ENCODE assay signal across 23 cellular contexts in the genomic region with DNA sequence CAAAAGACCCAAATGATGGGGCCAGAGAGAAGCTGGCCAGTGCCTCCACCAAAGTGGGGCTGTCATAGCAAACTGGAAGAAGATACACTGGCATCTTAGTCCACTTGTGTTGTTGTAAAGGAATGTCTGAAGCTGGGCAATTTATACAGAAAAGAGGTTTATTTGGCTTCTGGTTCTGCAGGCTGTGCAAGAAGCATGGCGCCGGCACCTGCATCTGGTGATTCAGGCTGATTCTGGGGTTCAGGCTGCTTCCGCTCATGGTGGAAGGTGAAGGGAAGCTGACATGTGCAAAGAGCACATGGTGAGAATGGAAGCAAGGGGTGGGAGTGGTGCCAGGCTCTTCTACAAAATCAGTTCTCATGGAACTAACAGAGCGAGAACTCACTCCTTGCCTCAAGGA.
DNase-seq lines count a peak whose midpoint lies in the region; ATAC-seq and TF ChIP-seq lines count a peak whose summit lies in the region.
"Had no signal": no experiment of that assay in that cellular context is flagged by ENCODE, and none has a peak within 500 bp of the region (broad histone marks: within the 10 kb centered on the region; RNA-seq: fewer than 3 reads in every experiment).

No MANE protein-coding gene starts in this region.

- H3K9me3 ChIP-seq in esophagus muscularis mucosa (no peaks in the 10 kb centered on the region), PC-3 (ENCODE audit: low read length) (no peaks in the 10 kb centered on the region)
- H3K9me3 ChIP-seq: BLaER1, Caco-2 had no signal

- no peaks in the 10 kb centered on the region for H3K9me3 Mint-ChIP-seq in activated CD8-positive, alpha-beta memory T cell treated with anti-CD3 and anti-CD28 coated beads, Interleukin-2, amount 10 ng/mL, durations not matched to agents 7 days and 5 days (ENCODE audit: low read depth)
- H3K9me3 Mint-ChIP-seq in nephron, result peaks cover 4% of the 10 kb centered on the region
- H3K9me3 Mint-ChIP-seq: CD4-positive, CD25-positive, alpha-beta regulatory T cell; CD8-positive, alpha-beta T cell had no signal

- 100% methylated on average over 4 of the region's 4 CpGs for WGBS in esophagus muscularis mucosa
- 92 to 95% methylated on average over 4 of the region's 4 CpGs for WGBS in lower leg skin, 2 donors

- no peak overlapping the region for H2AFZ ChIP-seq in PC-3 (ENCODE audit: low read length)
- H2AFZ ChIP-seq: GM23248 had no signal

- H3K4me3 ChIP-seq in esophagus muscularis mucosa (no peak overlapping the region), lower leg skin (ENCODE audit: low read depth, poor library complexity, severe bottlenecking) (no peak overlapping the region), PC-3 (ENCODE audit: low read length) (no peak overlapping the region)
- H3K4me3 ChIP-seq: BLaER1, GM12878, GM23248 had no signal

- H3K27ac Mint-ChIP-seq in activated CD8-positive, alpha-beta memory T cell treated with anti-CD3 and anti-CD28 coated beads, Interleukin-2, amount 10 ng/mL, durations not matched to agents 7 days and 5 days, result no peak overlapping the region
- H3K27ac Mint-ChIP-seq in nephron, result peak overlapping the region in 2 of 3 experiments; percentile 35 to 76
- H3K27ac Mint-ChIP-seq: B cell; CD4-positive, CD25-positive, alpha-beta regulatory T cell; CD8-positive, alpha-beta T cell had no signal

- TF ChIP-seq POLR2A in esophagus muscularis mucosa (IDR thresholded peaks at IDR 0.05; ENCODE audit: low read depth) (no peak), lower leg skin (IDR thresholded peaks at IDR 0.05) (no peak)

- H3K36me3 ChIP-seq in esophagus muscularis mucosa (no peaks in the 10 kb centered on the region), PC-3 (ENCODE audit: low read depth, low read length) (no peaks in the 10 kb centered on the region)
- H3K36me3 ChIP-seq: BLaER1 had no signal

- intact Hi-C loops in esophagus muscularis mucosa (cut with DNase I) (no loop called here), lower leg skin (cut with DNase I; ENCODE audit: low total_unique reads) (no loop called here), PC-3 (cut with micrococcal nuclease) (no loop called here)

- peak; percentile 29 for DNase-seq in activated CD8-positive, alpha-beta memory T cell treated with anti-CD3 and anti-CD28 coated beads, Interleukin-2, amount 50 U/mL, for 48 hours
- DNase-seq in activated CD8-positive, alpha-beta memory T cell treated with anti-CD3 and anti-CD28 coated beads, Interleukin-2, amount 10 ng/mL, durations not matched to agents 7 days and 5 days, result no peak
- peak; percentile 53 for DNase-seq in esophagus muscularis mucosa (ENCODE audit: extremely low spot score)
- peak; percentile 3 to 52 for DNase-seq in lower leg skin (ENCODE audit: low spot score in 2 of 2)
- DNase-seq in PC-3, result no peak
- no peak for DNase-seq in activated gamma-delta T cell (lab: John Stamatoyannopoulos, UW)
- DNase-seq: Caco-2; CD4-positive, CD25-positive, alpha-beta regulatory T cell; CD8-positive, alpha-beta T cell; DMS 273 treated with DMSO at 0.1 percent for 48 hours; DMS79; EL; GDM1; GM23248; H7; HCEC 1CT had no signal

- no peak overlapping the region for H3K9ac ChIP-seq in PC-3 (ENCODE audit: low read length)
- H3K9ac ChIP-seq: BLaER1, GM23248 had no signal

- H3K9me2 ChIP-seq in PC-3 (replicated peaks; ENCODE audit: low read length), result no peaks in the 10 kb centered on the region

- H3K4me1 Mint-ChIP-seq in activated CD8-positive, alpha-beta memory T cell treated with anti-CD3 and anti-CD28 coated beads, Interleukin-2, amount 10 ng/mL, durations not matched to agents 7 days and 5 days, result no peaks in the 10 kb centered on the region
- H3K4me1 Mint-ChIP-seq in nephron, result peaks cover 16% of the 10 kb centered on the region
- H3K4me1 Mint-ChIP-seq: B cell; CD4-positive, CD25-positive, alpha-beta regulatory T cell had no signal

- no peak overlapping the region for H3K4me3 Mint-ChIP-seq in activated CD8-positive, alpha-beta memory T cell treated with anti-CD3 and anti-CD28 coated beads, Interleukin-2, amount 10 ng/mL, durations not matched to agents 7 days and 5 days
- no peak overlapping the region for H3K4me3 Mint-ChIP-seq in nephron
- H3K4me3 Mint-ChIP-seq: B cell; CD4-positive, CD25-positive, alpha-beta regulatory T cell; CD8-positive, alpha-beta T cell had no signal

- no TSS peak for BruUV-seq in PC-3 (replicated peaks; lab: Mats Ljungman, UMichigan)

- H3K27me3 ChIP-seq in esophagus muscularis mucosa (no peaks in the 10 kb centered on the region), PC-3 (ENCODE audit: low read length) (peaks cover 11% of the 10 kb centered on the region; the same call in 1 of the 2 replicates)
- H3K27me3 ChIP-seq: BLaER1 had no signal

- H3F3A ChIP-seq in PC-3 (ENCODE audit: low read length, unreplicated experiment), result no peaks in the 10 kb centered on the region

- CTCF ChIA-PET in activated CD8-positive, alpha-beta memory T cell treated with anti-CD3 and anti-CD28 coated beads, Interleukin-2, amount 10 ng/mL, durations not matched to agents 7 days and 5 days (lab: Charles Lee), result no interaction called here
- CTCF ChIA-PET in PC-3 (lab: Charles Lee), result no interaction called here

- no peak for TF ChIP-seq CTCF in esophagus muscularis mucosa (IDR thresholded peaks at IDR 0.05)
- no peak for TF ChIP-seq CTCF in lower leg skin (IDR thresholded peaks at IDR 0.05)
- no peak for TF ChIP-seq CTCF in nephron (IDR thresholded peaks at IDR 0.05; ENCODE audit: unreplicated experiment in 3 of 3)
- TF ChIP-seq CTCF in PC-3 (conservative IDR thresholded peaks at IDR 0.05; ENCODE audit: low read depth, low read length), result no peak

- no peaks in the 10 kb centered on the region for H3K79me2 ChIP-seq in PC-3 (ENCODE audit: low read length)

- no peak overlapping the region for H3K4me2 ChIP-seq in PC-3 (ENCODE audit: low read length)
- H3K4me2 ChIP-seq: BLaER1 had no signal

- no peaks in the 10 kb centered on the region for H3K36me3 Mint-ChIP-seq in activated CD8-positive, alpha-beta memory T cell treated with anti-CD3 and anti-CD28 coated beads, Interleukin-2, amount 10 ng/mL, durations not matched to agents 7 days and 5 days
- no peaks in the 10 kb centered on the region for H3K36me3 Mint-ChIP-seq in nephron (ENCODE audit: low read depth)
- H3K36me3 Mint-ChIP-seq: CD4-positive, CD25-positive, alpha-beta regulatory T cell; CD8-positive, alpha-beta T cell had no signal

- H3K27ac ChIP-seq in esophagus muscularis mucosa (replicated peaks in 1 of 4), result peak overlapping the region in 3 of 4 donors; percentile 8 to 81 (median 81)
- no peak overlapping the region for H3K27ac ChIP-seq in PC-3 (ENCODE audit: low read length)
- H3K27ac ChIP-seq: 22Rv1, BLaER1, C4-2B, GM23248 had no signal

- H3K4me1 ChIP-seq in esophagus muscularis mucosa, result peaks cover 0 to 47% (median 39%) of the 10 kb centered on the region in 4 donors
- no peaks in the 10 kb centered on the region for H3K4me1 ChIP-seq in PC-3 (ENCODE audit: insufficient read depth, low read length)
- H3K4me1 ChIP-seq: BLaER1, Caco-2 had no signal

- TF ChIP-seq EP300 in esophagus muscularis mucosa (IDR thresholded peaks at IDR 0.05), result no peak

- no peaks in the 10 kb centered on the region for H4K20me1 ChIP-seq in PC-3 (ENCODE audit: low read length)
- H4K20me1 ChIP-seq: BLaER1 had no signal

- no peak for ATAC-seq in activated CD8-positive, alpha-beta memory T cell treated with anti-CD3 and anti-CD28 coated beads, Interleukin-2, amount 10 ng/mL, durations not matched to agents 7 days and 5 days
- ATAC-seq in PC-3 (no peak), HG03342 (IDR thresholded peaks at IDR 0.05; ENCODE audit: unreplicated experiment) (no peak)
- ATAC-seq: CD8-positive, alpha-beta T cell; GM12878 had no signal

- POLR2A ChIA-PET in PC-3 (lab: Charles Lee; ENCODE audit: unreplicated experiment), result no interaction called here

- H3K27me3 Mint-ChIP-seq in activated CD8-positive, alpha-beta memory T cell treated with anti-CD3 and anti-CD28 coated beads, Interleukin-2, amount 10 ng/mL, durations not matched to agents 7 days and 5 days, result peaks cover 23% of the 10 kb centered on the region
- peaks cover 10% of the 10 kb centered on the region for H3K27me3 Mint-ChIP-seq in nephron (ENCODE audit: low read depth)

Comparison
In these comparisons a context has a peak if more than half of its experiments do, and no peak if none do; other contexts are left out.
1. DNase-seq: peak in activated CD8-positive, alpha-beta memory T cell treated with anti-CD3 and anti-CD28 coated beads, Interleukin-2, amount 50 U/mL, for 48 hours (single experiment), esophagus muscularis mucosa (single experiment) and lower leg skin (2 of 2); none in activated CD8-positive, alpha-beta memory T cell treated with anti-CD3 and anti-CD28 coated beads, Interleukin-2, amount 10 ng/mL, durations not matched to agents 7 days and 5 days (single experiment), PC-3 (single experiment) and activated gamma-delta T cell (single experiment).